In the genomic region with DNA sequence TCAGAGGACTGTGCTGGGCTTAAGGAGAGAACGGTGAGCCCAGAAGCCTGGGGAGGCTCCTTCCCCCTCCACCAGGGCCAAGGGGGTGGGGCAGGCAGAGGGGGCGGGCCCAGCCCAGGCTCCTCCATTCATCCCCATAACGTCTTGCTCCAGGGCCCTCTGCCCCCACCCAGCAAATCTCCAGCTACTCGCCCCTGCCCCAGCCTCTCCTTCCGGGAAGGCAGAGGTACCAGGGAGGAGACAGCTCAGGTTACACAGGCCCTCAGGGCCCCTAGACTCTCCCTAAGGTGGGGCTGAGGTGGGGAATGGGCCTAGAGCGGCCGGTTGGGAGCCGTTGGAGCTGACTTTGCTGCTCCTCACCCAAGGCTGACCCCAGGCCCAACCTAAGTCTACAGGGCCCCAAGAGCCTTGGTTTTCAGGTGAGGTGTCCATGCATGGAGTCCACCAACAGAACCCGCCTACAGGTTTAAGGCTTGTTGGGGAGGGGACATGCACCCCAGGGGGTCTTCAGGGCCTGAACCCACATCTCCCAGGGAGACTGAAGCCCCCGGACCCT, we compare ENCODE assay signal across 1 cellular context.
TF ChIP-seq lines count a peak whose summit lies in the region.

No MANE protein-coding gene starts in this region.

TF ChIP-seq in HepG2, 621 proteins besides CTCF, POLR2A, EP300 and RAD21 (continued from another document and continues in another):
- TF ChIP-seq, protein P1, sequence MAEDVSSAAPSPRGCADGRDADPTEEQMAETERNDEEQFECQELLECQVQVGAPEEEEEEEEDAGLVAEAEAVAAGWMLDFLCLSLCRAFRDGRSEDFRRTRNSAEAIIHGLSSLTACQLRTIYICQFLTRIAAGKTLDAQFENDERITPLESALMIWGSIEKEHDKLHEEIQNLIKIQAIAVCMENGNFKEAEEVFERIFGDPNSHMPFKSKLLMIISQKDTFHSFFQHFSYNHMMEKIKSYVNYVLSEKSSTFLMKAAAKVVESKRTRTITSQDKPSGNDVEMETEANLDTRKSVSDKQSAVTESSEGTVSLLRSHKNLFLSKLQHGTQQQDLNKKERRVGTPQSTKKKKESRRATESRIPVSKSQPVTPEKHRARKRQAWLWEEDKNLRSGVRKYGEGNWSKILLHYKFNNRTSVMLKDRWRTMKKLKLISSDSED (CRISPR knock-in tag; IDR thresholded peaks at IDR 0.05), result peak; percentile 77; the same call in 1 of the 2 replicates
- TF ChIP-seq, protein P2, sequence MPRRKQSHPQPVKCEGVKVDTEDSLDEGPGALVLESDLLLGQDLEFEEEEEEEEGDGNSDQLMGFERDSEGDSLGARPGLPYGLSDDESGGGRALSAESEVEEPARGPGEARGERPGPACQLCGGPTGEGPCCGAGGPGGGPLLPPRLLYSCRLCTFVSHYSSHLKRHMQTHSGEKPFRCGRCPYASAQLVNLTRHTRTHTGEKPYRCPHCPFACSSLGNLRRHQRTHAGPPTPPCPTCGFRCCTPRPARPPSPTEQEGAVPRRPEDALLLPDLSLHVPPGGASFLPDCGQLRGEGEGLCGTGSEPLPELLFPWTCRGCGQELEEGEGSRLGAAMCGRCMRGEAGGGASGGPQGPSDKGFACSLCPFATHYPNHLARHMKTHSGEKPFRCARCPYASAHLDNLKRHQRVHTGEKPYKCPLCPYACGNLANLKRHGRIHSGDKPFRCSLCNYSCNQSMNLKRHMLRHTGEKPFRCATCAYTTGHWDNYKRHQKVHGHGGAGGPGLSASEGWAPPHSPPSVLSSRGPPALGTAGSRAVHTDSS (CRISPR knock-in tag; conservative IDR thresholded peaks at IDR 0.05), result no peak
- TF ChIP-seq KLF15 (CRISPR knock-in tag; IDR thresholded peaks at IDR 0.05; ENCODE audit: borderline replicate concordance) (0 out of 2 replicates have a peak, but pooled peaks have one; percentile 72), TAF1 (CRISPR knock-in tag; IDR thresholded peaks at IDR 0.05) (peak; percentile 1; the same call in 1 of the 2 replicates), ZNF749 (CRISPR knock-in tag; IDR thresholded peaks at IDR 0.05; ENCODE audit: borderline replicate concordance) (0 out of 2 replicates have a peak, but pooled peaks have one; percentile 54), TEAD3 (CRISPR knock-in tag; optimal IDR thresholded peaks at IDR 0.05; ENCODE audit: borderline replicate concordance) (no peak), NFE2 (CRISPR knock-in tag; IDR thresholded peaks at IDR 0.05) (no peak), ZSCAN31 (CRISPR knock-in tag; IDR thresholded peaks at IDR 0.05; ENCODE audit: low read depth) (0 out of 2 replicates have a peak, but pooled peaks have one; percentile 29), ZFP36L1 (CRISPR knock-in tag; IDR thresholded peaks at IDR 0.05) (peak; percentile 12; the same call in 1 of the 2 replicates), TOE1 (CRISPR knock-in tag; IDR thresholded peaks at IDR 0.05) (no peak), THAP11 (CRISPR knock-in tag; IDR thresholded peaks at IDR 0.05) (no peak), ZNF746 (CRISPR knock-in tag; IDR thresholded peaks at IDR 0.05) (0 out of 2 replicates have a peak, but pooled peaks have one; percentile 21), ZNF772 (CRISPR knock-in tag; IDR thresholded peaks at IDR 0.05) (0 out of 2 replicates have a peak, but pooled peaks have one; percentile 45), ZNF777 (CRISPR knock-in tag; IDR thresholded peaks at IDR 0.05) (peak; percentile 2; the same call in 1 of the 2 replicates), ZNF253 (CRISPR knock-in tag; IDR thresholded peaks at IDR 0.05; ENCODE audit: borderline replicate concordance) (peak; percentile 14; the same call in 1 of the 2 replicates), IRF2 (CRISPR knock-in tag; IDR thresholded peaks at IDR 0.05) (0 out of 2 replicates have a peak, but pooled peaks have one; percentile 6), TGIF2 (CRISPR knock-in tag; IDR thresholded peaks at IDR 0.05) (no peak), ZSCAN12 (CRISPR knock-in tag; IDR thresholded peaks at IDR 0.05) (no peak), ZNF775 (CRISPR knock-in tag; IDR thresholded peaks at IDR 0.05; ENCODE audit: borderline replicate concordance) (peak; percentile 9; the same call in 1 of the 2 replicates), ZFP41 (CRISPR knock-in tag; IDR thresholded peaks at IDR 0.05; ENCODE audit: borderline replicate concordance) (no peak), BRCA1 (CRISPR knock-in tag; IDR thresholded peaks at IDR 0.05) (no peak; the same call in 1 of the 2 replicates), SIX4 (CRISPR knock-in tag; IDR thresholded peaks at IDR 0.05) (peak; percentile 96), ZNF10 (CRISPR knock-in tag; IDR thresholded peaks at IDR 0.05; ENCODE audit: borderline replicate concordance, low read depth) (no peak), MXD4 (CRISPR knock-in tag; IDR thresholded peaks at IDR 0.05) (no peak), ZSCAN21 (CRISPR knock-in tag; IDR thresholded peaks at IDR 0.05; ENCODE audit: borderline replicate concordance) (0 out of 2 replicates have a peak, but pooled peaks have one; percentile 7), NFKB2 (CRISPR knock-in tag; IDR thresholded peaks at IDR 0.05; ENCODE audit: borderline replicate concordance) (peak; percentile 18; the same call in 1 of the 2 replicates)
- TF ChIP-seq, protein P3, sequence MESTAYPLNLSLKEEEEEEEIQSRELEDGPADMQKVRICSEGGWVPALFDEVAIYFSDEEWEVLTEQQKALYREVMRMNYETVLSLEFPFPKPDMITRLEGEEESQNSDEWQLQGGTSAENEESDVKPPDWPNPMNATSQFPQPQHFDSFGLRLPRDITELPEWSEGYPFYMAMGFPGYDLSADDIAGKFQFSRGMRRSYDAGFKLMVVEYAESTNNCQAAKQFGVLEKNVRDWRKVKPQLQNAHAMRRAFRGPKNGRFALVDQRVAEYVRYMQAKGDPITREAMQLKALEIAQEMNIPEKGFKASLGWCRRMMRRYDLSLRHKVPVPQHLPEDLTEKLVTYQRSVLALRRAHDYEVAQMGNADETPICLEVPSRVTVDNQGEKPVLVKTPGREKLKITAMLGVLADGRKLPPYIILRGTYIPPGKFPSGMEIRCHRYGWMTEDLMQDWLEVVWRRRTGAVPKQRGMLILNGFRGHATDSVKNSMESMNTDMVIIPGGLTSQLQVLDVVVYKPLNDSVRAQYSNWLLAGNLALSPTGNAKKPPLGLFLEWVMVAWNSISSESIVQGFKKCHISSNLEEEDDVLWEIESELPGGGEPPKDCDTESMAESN (CRISPR knock-in tag; conservative IDR thresholded peaks at IDR 0.05), result 0 out of 2 replicates have a peak, but pooled peaks have one; percentile 5
- TF ChIP-seq, protein P4, sequence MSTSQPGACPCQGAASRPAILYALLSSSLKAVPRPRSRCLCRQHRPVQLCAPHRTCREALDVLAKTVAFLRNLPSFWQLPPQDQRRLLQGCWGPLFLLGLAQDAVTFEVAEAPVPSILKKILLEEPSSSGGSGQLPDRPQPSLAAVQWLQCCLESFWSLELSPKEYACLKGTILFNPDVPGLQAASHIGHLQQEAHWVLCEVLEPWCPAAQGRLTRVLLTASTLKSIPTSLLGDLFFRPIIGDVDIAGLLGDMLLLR (CRISPR knock-in tag; IDR thresholded peaks at IDR 0.05), result 0 out of 2 replicates have a peak, but pooled peaks have one; percentile 28
- TF ChIP-seq, protein P5, sequence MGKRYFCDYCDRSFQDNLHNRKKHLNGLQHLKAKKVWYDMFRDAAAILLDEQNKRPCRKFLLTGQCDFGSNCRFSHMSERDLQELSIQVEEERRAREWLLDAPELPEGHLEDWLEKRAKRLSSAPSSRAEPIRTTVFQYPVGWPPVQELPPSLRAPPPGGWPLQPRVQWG (CRISPR knock-in tag; IDR thresholded peaks at IDR 0.05; ENCODE audit: borderline replicate concordance, low read depth), result no peak
- TF ChIP-seq, protein P6, sequence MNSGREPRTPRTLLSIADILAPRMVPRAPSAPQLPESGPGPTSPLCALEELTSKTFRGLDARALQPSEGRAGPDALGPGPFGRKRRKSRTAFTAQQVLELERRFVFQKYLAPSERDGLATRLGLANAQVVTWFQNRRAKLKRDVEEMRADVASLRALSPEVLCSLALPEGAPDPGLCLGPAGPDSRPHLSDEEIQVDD (CRISPR knock-in tag; IDR thresholded peaks at IDR 0.05; ENCODE audit: borderline replicate concordance), result no peak
- TF ChIP-seq, protein P7, sequence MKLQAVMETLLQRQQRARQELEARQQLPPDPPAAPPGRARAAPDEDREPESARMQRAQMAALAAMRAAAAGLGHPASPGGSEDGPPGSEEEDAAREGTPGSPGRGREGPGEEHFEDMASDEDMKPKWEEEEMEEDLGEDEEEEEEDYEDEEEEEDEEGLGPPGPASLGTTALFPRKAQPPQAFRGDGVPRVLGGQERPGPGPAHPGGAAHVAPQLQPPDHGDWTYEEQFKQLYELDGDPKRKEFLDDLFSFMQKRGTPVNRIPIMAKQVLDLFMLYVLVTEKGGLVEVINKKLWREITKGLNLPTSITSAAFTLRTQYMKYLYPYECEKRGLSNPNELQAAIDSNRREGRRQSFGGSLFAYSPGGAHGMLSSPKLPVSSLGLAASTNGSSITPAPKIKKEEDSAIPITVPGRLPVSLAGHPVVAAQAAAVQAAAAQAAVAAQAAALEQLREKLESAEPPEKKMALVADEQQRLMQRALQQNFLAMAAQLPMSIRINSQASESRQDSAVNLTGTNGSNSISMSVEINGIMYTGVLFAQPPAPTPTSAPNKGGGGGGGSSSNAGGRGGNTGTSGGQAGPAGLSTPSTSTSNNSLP (IDR thresholded peaks at IDR 0.05; ENCODE audit: low read depth, low read length), result no peak
- TF ChIP-seq, protein P8, sequence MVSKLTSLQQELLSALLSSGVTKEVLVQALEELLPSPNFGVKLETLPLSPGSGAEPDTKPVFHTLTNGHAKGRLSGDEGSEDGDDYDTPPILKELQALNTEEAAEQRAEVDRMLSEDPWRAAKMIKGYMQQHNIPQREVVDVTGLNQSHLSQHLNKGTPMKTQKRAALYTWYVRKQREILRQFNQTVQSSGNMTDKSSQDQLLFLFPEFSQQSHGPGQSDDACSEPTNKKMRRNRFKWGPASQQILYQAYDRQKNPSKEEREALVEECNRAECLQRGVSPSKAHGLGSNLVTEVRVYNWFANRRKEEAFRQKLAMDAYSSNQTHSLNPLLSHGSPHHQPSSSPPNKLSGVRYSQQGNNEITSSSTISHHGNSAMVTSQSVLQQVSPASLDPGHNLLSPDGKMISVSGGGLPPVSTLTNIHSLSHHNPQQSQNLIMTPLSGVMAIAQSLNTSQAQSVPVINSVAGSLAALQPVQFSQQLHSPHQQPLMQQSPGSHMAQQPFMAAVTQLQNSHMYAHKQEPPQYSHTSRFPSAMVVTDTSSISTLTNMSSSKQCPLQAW (CRISPR knock-in tag; IDR thresholded peaks at IDR 0.05), result peak; percentile 10; the same call in 1 of the 2 replicates
- TF ChIP-seq, protein P9, sequence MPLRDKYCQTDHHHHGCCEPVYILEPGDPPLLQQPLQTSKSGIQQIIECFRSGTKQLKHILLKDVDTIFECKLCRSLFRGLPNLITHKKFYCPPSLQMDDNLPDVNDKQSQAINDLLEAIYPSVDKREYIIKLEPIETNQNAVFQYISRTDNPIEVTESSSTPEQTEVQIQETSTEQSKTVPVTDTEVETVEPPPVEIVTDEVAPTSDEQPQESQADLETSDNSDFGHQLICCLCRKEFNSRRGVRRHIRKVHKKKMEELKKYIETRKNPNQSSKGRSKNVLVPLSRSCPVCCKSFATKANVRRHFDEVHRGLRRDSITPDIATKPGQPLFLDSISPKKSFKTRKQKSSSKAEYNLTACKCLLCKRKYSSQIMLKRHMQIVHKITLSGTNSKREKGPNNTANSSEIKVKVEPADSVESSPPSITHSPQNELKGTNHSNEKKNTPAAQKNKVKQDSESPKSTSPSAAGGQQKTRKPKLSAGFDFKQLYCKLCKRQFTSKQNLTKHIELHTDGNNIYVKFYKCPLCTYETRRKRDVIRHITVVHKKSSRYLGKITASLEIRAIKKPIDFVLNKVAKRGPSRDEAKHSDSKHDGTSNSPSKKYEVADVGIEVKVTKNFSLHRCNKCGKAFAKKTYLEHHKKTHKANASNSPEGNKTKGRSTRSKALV (CRISPR knock-in tag; IDR thresholded peaks at IDR 0.05), result no peak
- TF ChIP-seq, protein P10, sequence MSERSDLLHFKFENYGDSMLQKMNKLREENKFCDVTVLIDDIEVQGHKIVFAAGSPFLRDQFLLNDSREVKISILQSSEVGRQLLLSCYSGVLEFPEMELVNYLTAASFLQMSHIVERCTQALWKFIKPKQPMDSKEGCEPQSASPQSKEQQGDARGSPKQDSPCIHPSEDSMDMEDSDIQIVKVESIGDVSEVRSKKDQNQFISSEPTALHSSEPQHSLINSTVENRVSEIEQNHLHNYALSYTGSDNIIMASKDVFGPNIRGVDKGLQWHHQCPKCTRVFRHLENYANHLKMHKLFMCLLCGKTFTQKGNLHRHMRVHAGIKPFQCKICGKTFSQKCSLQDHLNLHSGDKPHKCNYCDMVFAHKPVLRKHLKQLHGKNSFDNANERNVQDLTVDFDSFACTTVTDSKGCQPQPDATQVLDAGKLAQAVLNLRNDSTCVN (CRISPR knock-in tag; IDR thresholded peaks at IDR 0.05; ENCODE audit: borderline replicate concordance), result no peak
- TF ChIP-seq, protein P11, sequence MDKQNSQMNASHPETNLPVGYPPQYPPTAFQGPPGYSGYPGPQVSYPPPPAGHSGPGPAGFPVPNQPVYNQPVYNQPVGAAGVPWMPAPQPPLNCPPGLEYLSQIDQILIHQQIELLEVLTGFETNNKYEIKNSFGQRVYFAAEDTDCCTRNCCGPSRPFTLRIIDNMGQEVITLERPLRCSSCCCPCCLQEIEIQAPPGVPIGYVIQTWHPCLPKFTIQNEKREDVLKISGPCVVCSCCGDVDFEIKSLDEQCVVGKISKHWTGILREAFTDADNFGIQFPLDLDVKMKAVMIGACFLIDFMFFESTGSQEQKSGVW (CRISPR knock-in tag; IDR thresholded peaks at IDR 0.05; ENCODE audit: borderline replicate concordance), result no peak
- TF ChIP-seq, protein P12, sequence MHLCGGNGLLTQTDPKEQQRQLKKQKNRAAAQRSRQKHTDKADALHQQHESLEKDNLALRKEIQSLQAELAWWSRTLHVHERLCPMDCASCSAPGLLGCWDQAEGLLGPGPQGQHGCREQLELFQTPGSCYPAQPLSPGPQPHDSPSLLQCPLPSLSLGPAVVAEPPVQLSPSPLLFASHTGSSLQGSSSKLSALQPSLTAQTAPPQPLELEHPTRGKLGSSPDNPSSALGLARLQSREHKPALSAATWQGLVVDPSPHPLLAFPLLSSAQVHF (CRISPR knock-in tag; IDR thresholded peaks at IDR 0.05), result no peak
- TF ChIP-seq, protein P13, sequence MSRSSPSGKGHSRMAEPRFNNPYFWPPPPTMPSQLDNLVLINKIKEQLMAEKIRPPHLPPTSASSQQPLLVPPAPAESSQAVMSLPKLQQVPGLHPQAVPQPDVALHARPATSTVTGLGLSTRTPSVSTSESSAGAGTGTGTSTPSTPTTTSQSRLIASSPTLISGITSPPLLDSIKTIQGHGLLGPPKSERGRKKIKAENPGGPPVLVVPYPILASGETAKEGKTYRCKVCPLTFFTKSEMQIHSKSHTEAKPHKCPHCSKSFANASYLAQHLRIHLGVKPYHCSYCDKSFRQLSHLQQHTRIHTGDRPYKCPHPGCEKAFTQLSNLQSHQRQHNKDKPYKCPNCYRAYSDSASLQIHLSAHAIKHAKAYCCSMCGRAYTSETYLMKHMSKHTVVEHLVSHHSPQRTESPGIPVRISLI (CRISPR knock-in tag; IDR thresholded peaks at IDR 0.05; ENCODE audit: borderline replicate concordance), result no peak
- TF ChIP-seq, protein P14, sequence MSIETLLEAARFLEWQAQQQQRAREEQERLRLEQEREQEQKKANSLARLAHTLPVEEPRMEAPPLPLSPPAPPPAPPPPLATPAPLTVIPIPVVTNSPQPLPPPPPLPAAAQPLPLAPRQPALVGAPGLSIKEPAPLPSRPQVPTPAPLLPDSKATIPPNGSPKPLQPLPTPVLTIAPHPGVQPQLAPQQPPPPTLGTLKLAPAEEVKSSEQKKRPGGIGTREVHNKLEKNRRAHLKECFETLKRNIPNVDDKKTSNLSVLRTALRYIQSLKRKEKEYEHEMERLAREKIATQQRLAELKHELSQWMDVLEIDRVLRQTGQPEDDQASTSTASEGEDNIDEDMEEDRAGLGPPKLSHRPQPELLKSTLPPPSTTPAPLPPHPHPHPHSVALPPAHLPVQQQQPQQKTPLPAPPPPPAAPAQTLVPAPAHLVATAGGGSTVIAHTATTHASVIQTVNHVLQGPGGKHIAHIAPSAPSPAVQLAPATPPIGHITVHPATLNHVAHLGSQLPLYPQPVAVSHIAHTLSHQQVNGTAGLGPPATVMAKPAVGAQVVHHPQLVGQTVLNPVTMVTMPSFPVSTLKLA (IDR thresholded peaks at IDR 0.05), result no peak
